In genomic region chr19:41915248-41916032, GRCh38 we compare ENCODE assay signal across 35 cellular contexts. TPM values are rescaled to one million over a fixed set of nuclear protein-coding genes. Genes with fewer than 3 reads are reported as not detected.
DNase-seq lines count a peak whose midpoint lies in the region; ATAC-seq, FAIRE-seq and TF ChIP-seq lines count a peak whose summit lies in the region.
"Had no signal": no experiment of that assay in that cellular context is flagged by ENCODE, and none has a peak within 500 bp of the region (broad histone marks: within the 10 kb centered on the region; RNA-seq: fewer than 3 reads in every experiment).

No MANE protein-coding gene starts in this region.

- no peak for DNase-seq in A549 (ENCODE audit: low read depth in 1 of 2, low spot score in 1 of 2)
- no peak for DNase-seq in CD8-positive, alpha-beta memory T cell
- DNase-seq in SK-N-MC (ENCODE audit: low read depth, low spot score), result no peak
- no peak for DNase-seq in iPS-NIHi7 (ENCODE audit: extremely low spot score)
- DNase-seq in stimulated activated CD4-positive, alpha-beta T cell treated with anti-CD3 and anti-CD28 coated beads, Interleukin-4, amount 100 ng/mL, for 24 hours, result no peak
- no peak for DNase-seq in activated naive CD4-positive, alpha-beta T cell treated with anti-CD3 and anti-CD28 coated beads, Interleukin-2, amount 10 ng/mL, durations not matched to agents 7 days and 5 days
- DNase-seq in occipital lobe (lab: John Stamatoyannopoulos, UW), result no peak
- DNase-seq: activated CD4-positive, alpha-beta memory T cell treated with anti-CD3 and anti-CD28 coated beads, Interleukin-2, amount 10 ng/mL, durations not matched to agents 7 days and 5 days; activated CD4-positive, CD25-positive, alpha-beta regulatory T cell treated with anti-CD3 and anti-CD28 coated beads, Interleukin-2, amount 50 U/mL, for 72 hours; anterior cingulate cortex; EL; endodermal cell; foreskin melanocyte; hippocampal formation; KBM-7; NCI-H1417; NCI-H2029 treated with DMSO at 0.1 percent for 48 hours; NCI-H345; NCI-H774; psoas muscle; SJCRH30; stimulated activated naive CD8-positive, alpha-beta T cell treated with anti-CD3 and anti-CD28 coated beads, Interleukin-15, Interleukin-2, amounts not matched to agents 100 U/mL and 50 U/mL, for 24 hours had no signal

- no peaks in the 10 kb centered on the region for H3K9me3 Mint-ChIP-seq in CD8-positive, alpha-beta memory T cell
- H3K9me3 Mint-ChIP-seq in activated naive CD4-positive, alpha-beta T cell treated with anti-CD3 and anti-CD28 coated beads, Interleukin-2, amount 10 ng/mL, durations not matched to agents 7 days and 5 days, result no peaks in the 10 kb centered on the region
- H3K9me3 Mint-ChIP-seq: activated CD4-positive, alpha-beta memory T cell treated with anti-CD3 and anti-CD28 coated beads, Interleukin-2, amount 10 ng/mL, durations not matched to agents 7 days and 5 days; endodermal cell; T-cell had no signal

- H3K36me3 ChIP-seq in CD8-positive, alpha-beta memory T cell (ENCODE audit: insufficient read depth, low read length), result no peaks in the 10 kb centered on the region
- H3K36me3 ChIP-seq in SK-N-MC (ENCODE audit: insufficient read depth, low read length), result no peaks in the 10 kb centered on the region
- H3K36me3 ChIP-seq in iPS-15b (ENCODE audit: control insufficient read depth, insufficient read depth, low read length), result no peaks in the 10 kb centered on the region
- H3K36me3 ChIP-seq: cardiac muscle cell, esophagus muscularis mucosa, left lung, SJCRH30, thoracic aorta, vagina had no signal

- no peak for TF ChIP-seq EP300 in A549 (IDR thresholded peaks at IDR 0.05)

- H3K27ac ChIP-seq in A549, result peak overlapping the region in 1 of 2 experiments; percentile 25; a peak in 2 of 6 replicates
- no peak overlapping the region for H3K27ac ChIP-seq in CD8-positive, alpha-beta memory T cell (ENCODE audit: low read depth, low read length)
- H3K27ac ChIP-seq in SK-N-MC, result no peak overlapping the region
- H3K27ac ChIP-seq: cardiac muscle cell, esophagus muscularis mucosa, left lung, psoas muscle, SJCRH30, thoracic aorta, vagina had no signal

- POLR2A ChIA-PET in A549 (lab: Yijun Ruan, JAX), result no interaction called here
- POLR2A ChIA-PET in CD8-positive, alpha-beta memory T cell (lab: Charles Lee), result interaction anchor here (0.6 kb wide), 1 partner anchor 42 kb away, joined by 4 read pairs; no protein-coding TSS in a partner anchor

- no peak overlapping the region for H3K4me3 Mint-ChIP-seq in CD8-positive, alpha-beta memory T cell
- no peak overlapping the region for H3K4me3 Mint-ChIP-seq in activated naive CD4-positive, alpha-beta T cell treated with anti-CD3 and anti-CD28 coated beads, Interleukin-2, amount 10 ng/mL, durations not matched to agents 7 days and 5 days
- H3K4me3 Mint-ChIP-seq: activated CD4-positive, alpha-beta memory T cell treated with anti-CD3 and anti-CD28 coated beads, Interleukin-2, amount 10 ng/mL, durations not matched to agents 7 days and 5 days; activated naive CD8-positive, alpha-beta T cell; endodermal cell; T-cell had no signal

- peaks cover 36% of the 10 kb centered on the region for H3K27me3 ChIP-seq in CD8-positive, alpha-beta memory T cell (ENCODE audit: insufficient read depth, low read length, poor library complexity, severe bottlenecking)
- H3K27me3 ChIP-seq in iPS-15b (ENCODE audit: control insufficient read depth, insufficient read depth, low read length), result peaks cover 97% of the 10 kb centered on the region

- H3K27me3 Mint-ChIP-seq in CD8-positive, alpha-beta memory T cell, result peaks cover 8 to 19% of the 10 kb centered on the region in 2 donors
- no peaks in the 10 kb centered on the region for H3K27me3 Mint-ChIP-seq in activated naive CD4-positive, alpha-beta T cell treated with anti-CD3 and anti-CD28 coated beads, Interleukin-2, amount 10 ng/mL, durations not matched to agents 7 days and 5 days
- H3K27me3 Mint-ChIP-seq: activated naive CD8-positive, alpha-beta T cell had no signal

- no peak for FAIRE-seq in A549 (lab: Jason Lieb, UNC)
- FAIRE-seq: islet of Langerhans, RCC 7860 had no signal

- WGBS in A549 (ENCODE audit: missing lambda C conversion rate), result 44% methylated on average over 36 of the region's 36 CpGs

- peak overlapping the region; percentile 85 for H3K4me2 ChIP-seq in A549

- H3K4me3 ChIP-seq in A549 (peak overlapping the region; percentile 34), SK-N-MC (peak overlapping the region; percentile 54), iPS-15b (ENCODE audit: low read depth, low read length) (peak overlapping the region; percentile 43)
- peak overlapping the region; percentile 25 for H3K4me3 ChIP-seq in CD8-positive, alpha-beta memory T cell (ENCODE audit: low read length)
- H3K4me3 ChIP-seq: cardiac muscle cell, esophagus muscularis mucosa, left lung, psoas muscle, SJCRH30, thoracic aorta, vagina had no signal

- no peak overlapping the region for H3K9ac ChIP-seq in SK-N-MC (ENCODE audit: insufficient read length)
- no peak overlapping the region for H3K9ac ChIP-seq in iPS-15b (ENCODE audit: low read depth, low read length)

- peaks cover 29 to 40% (median 33%) of the 10 kb centered on the region in 3 donors for H3K4me1 Mint-ChIP-seq in CD8-positive, alpha-beta memory T cell
- peaks cover 8% of the 10 kb centered on the region for H3K4me1 Mint-ChIP-seq in activated naive CD4-positive, alpha-beta T cell treated with anti-CD3 and anti-CD28 coated beads, Interleukin-2, amount 10 ng/mL, durations not matched to agents 7 days and 5 days
- H3K4me1 Mint-ChIP-seq: endodermal cell had no signal

- no peaks in the 10 kb centered on the region for H3K36me3 Mint-ChIP-seq in CD8-positive, alpha-beta memory T cell
- peaks cover 12% of the 10 kb centered on the region for H3K36me3 Mint-ChIP-seq in activated naive CD4-positive, alpha-beta T cell treated with anti-CD3 and anti-CD28 coated beads, Interleukin-2, amount 10 ng/mL, durations not matched to agents 7 days and 5 days
- H3K36me3 Mint-ChIP-seq: activated naive CD8-positive, alpha-beta T cell; T-cell had no signal

- H3K9me3 ChIP-seq in A549 (no peaks in the 10 kb centered on the region), SK-N-MC (ENCODE audit: low read depth, low read length) (no peaks in the 10 kb centered on the region), iPS-15b (ENCODE audit: control insufficient read depth, insufficient read depth, low read length) (no peaks in the 10 kb centered on the region)
- no peaks in the 10 kb centered on the region for H3K9me3 ChIP-seq in CD8-positive, alpha-beta memory T cell (ENCODE audit: low read length)
- H3K9me3 ChIP-seq: esophagus muscularis mucosa, left lung, psoas muscle, SJCRH30, thoracic aorta, vagina had no signal

- CTCF ChIA-PET in A549 (lab: Yijun Ruan, JAX), result no interaction called here
- CTCF ChIA-PET in CD8-positive, alpha-beta memory T cell (lab: Charles Lee), result no interaction called here
- CTCF ChIA-PET in activated naive CD4-positive, alpha-beta T cell treated with anti-CD3 and anti-CD28 coated beads, Interleukin-2, amount 10 ng/mL, durations not matched to agents 7 days and 5 days (lab: Charles Lee), result no interaction called here

- no peak for TF ChIP-seq CTCF in A549 (IDR thresholded peaks at IDR 0.05)

- TF ChIP-seq RAD21 in A549 (conservative IDR thresholded peaks at IDR 0.05 in 1 of 2, IDR thresholded peaks at IDR 0.05 in 1 of 2), result no peak

- no peak for TF ChIP-seq POLR2A in A549 (IDR thresholded peaks at IDR 0.05; ENCODE audit: low read length)

- no peak for ATAC-seq in A549
- ATAC-seq: left lung; psoas muscle; stimulated activated naive CD8-positive, alpha-beta T cell treated with anti-CD3 and anti-CD28 coated beads, Interleukin-15, Interleukin-2, amounts not matched to agents 100 U/mL and 50 U/mL, for 24 hours had no signal

- H3K4me1 ChIP-seq in A549 (peaks cover 17% of the 10 kb centered on the region), iPS-15b (ENCODE audit: control insufficient read depth, insufficient read depth, low read length) (no peaks in the 10 kb centered on the region)
- peaks cover 54% of the 10 kb centered on the region for H3K4me1 ChIP-seq in CD8-positive, alpha-beta memory T cell (ENCODE audit: insufficient read depth, low read length)
- H3K4me1 ChIP-seq: psoas muscle, SJCRH30 had no signal

- no peak overlapping the region for H3K27ac Mint-ChIP-seq in CD8-positive, alpha-beta memory T cell
- H3K27ac Mint-ChIP-seq in activated naive CD4-positive, alpha-beta T cell treated with anti-CD3 and anti-CD28 coated beads, Interleukin-2, amount 10 ng/mL, durations not matched to agents 7 days and 5 days, result no peak overlapping the region
- H3K27ac Mint-ChIP-seq: activated CD4-positive, alpha-beta memory T cell treated with anti-CD3 and anti-CD28 coated beads, Interleukin-2, amount 10 ng/mL, durations not matched to agents 7 days and 5 days; activated naive CD8-positive, alpha-beta T cell; endodermal cell; T-cell had no signal

RNA-seq across cellular contexts. Expression of gene ERFL, which starts 12.8 kb away (rescaled TPM):
- polyA plus RNA-seq in A549 (2011; rRNA removed) (0.19 and 0.21 TPM in 2 replicates), A549 (2017; fragmentation: RNase III; extraction: RNeasy Plus Mini Kit Qiagen cat#74134 plus additional on column Dnase treatment) (0.10 to 0.20 TPM (median 0.15 TPM) in 3 replicates)
- 0.07 and 0.08 TPM in 2 replicates for polyA plus RNA-seq in A549 (2012; cell fraction: cytosol; rRNA removed)
- 0.50 and 0.82 TPM in 2 replicates for polyA plus RNA-seq in A549 (2012; cell fraction: nucleus; rRNA removed)
- polyA minus RNA-seq in A549 (2011; rRNA and poly(A)+ RNA removed), result 0.17 TPM in 1 of 2 replicates, not detected in the other
- 1 to 10 TPM; 1.3 to 1.4 TPM for total RNA-seq in CD8-positive, alpha-beta memory T cell
- polyA plus RNA-seq in CD8-positive, alpha-beta memory T cell, result not detected
- total RNA-seq in occipital lobe, result not detected
- total RNA-seq: H4, psoas muscle, SJCRH30, skeletal muscle tissue had no signal
- polyA plus RNA-seq: AG04450 had no signal

RNA-seq across cellular contexts. Expression of gene ARHGEF1, which starts 32.5 kb away (rescaled TPM):
- polyA plus RNA-seq in A549 (2011; rRNA removed) (34.5 and 38.0 TPM in 2 replicates), A549 (2017; fragmentation: RNase III; extraction: RNeasy Plus Mini Kit Qiagen cat#74134 plus additional on column Dnase treatment) (71.5 to 92.9 TPM (median 84.2 TPM) in 3 replicates)
- polyA plus RNA-seq in A549 (2012; cell fraction: cytosol; rRNA removed), result 113 and 132 TPM in 2 replicates
- 335 and 389 TPM in 2 replicates for polyA plus RNA-seq in A549 (2012; cell fraction: nucleus; rRNA removed)
- polyA minus RNA-seq in A549 (2011; rRNA and poly(A)+ RNA removed), result 33.2 and 39.9 TPM in 2 replicates
- 100 to 1,000 TPM; 295 to 312 TPM for total RNA-seq in CD8-positive, alpha-beta memory T cell
- polyA plus RNA-seq in CD8-positive, alpha-beta memory T cell, result 350 TPM
- total RNA-seq in occipital lobe, result 8.7 TPM

RNA-seq across cellular contexts. Expression of gene CD79A, which starts 38.4 kb away (rescaled TPM):
- polyA plus RNA-seq in A549 (2011; rRNA removed), result 0.52 and 0.57 TPM in 2 replicates
- 0.53 and 0.65 TPM in 2 replicates for polyA plus RNA-seq in A549 (2012; cell fraction: cytosol; rRNA removed)
- 0.67 and 0.77 TPM in 2 replicates for polyA plus RNA-seq in A549 (2012; cell fraction: nucleus; rRNA removed)
- 0.29 to 0.54 TPM (median 0.29 TPM) in 3 replicates for polyA plus RNA-seq in A549 (2017; fragmentation: RNase III; extraction: RNeasy Plus Mini Kit Qiagen cat#74134 plus additional on column Dnase treatment)
- polyA minus RNA-seq in A549 (2011; rRNA and poly(A)+ RNA removed), result 0.41 and 0.58 TPM in 2 replicates
- total RNA-seq in CD8-positive, alpha-beta memory T cell, result 1 to 10 TPM; 1.3 to 2.2 TPM
- polyA plus RNA-seq in CD8-positive, alpha-beta memory T cell, result 9.4 TPM
- not detected for total RNA-seq in occipital lobe
- total RNA-seq: cardiac muscle cell, endodermal cell, H4, thoracic aorta, vagina had no signal

RNA-seq across cellular contexts. Expression of gene RABAC1, which starts 43.7 kb away (rescaled TPM):
- polyA plus RNA-seq in A549 (2011; rRNA removed) (117 and 137 TPM in 2 replicates), A549 (2017; fragmentation: RNase III; extraction: RNeasy Plus Mini Kit Qiagen cat#74134 plus additional on column Dnase treatment) (199 to 247 TPM (median 246 TPM) in 3 replicates)
- 315 and 361 TPM in 2 replicates for polyA plus RNA-seq in A549 (2012; cell fraction: cytosol; rRNA removed)
- 405 and 426 TPM in 2 replicates for polyA plus RNA-seq in A549 (2012; cell fraction: nucleus; rRNA removed)
- 73.2 and 77.6 TPM in 2 replicates for polyA minus RNA-seq in A549 (2011; rRNA and poly(A)+ RNA removed)
- total RNA-seq in CD8-positive, alpha-beta memory T cell, result 10 to 100 TPM; 74.7 to 83.3 TPM
- polyA plus RNA-seq in CD8-positive, alpha-beta memory T cell, result 220 TPM
- total RNA-seq in occipital lobe, result 69.3 TPM

RNA-seq across cellular contexts. Expression of gene RPS19, which starts 55.4 kb away (rescaled TPM):
- polyA plus RNA-seq in A549 (2011; rRNA removed) (2,749 and 3,564 TPM in 2 replicates), A549 (2017; fragmentation: RNase III; extraction: RNeasy Plus Mini Kit Qiagen cat#74134 plus additional on column Dnase treatment) (7,778 to 7,989 TPM (median 7,924 TPM) in 3 replicates)
- polyA plus RNA-seq in A549 (2012; cell fraction: cytosol; rRNA removed), result 3,114 and 3,796 TPM in 2 replicates
- 3,748 and 4,898 TPM in 2 replicates for polyA plus RNA-seq in A549 (2012; cell fraction: nucleus; rRNA removed)
- polyA minus RNA-seq in A549 (2011; rRNA and poly(A)+ RNA removed), result 2,997 and 3,081 TPM in 2 replicates
- total RNA-seq in CD8-positive, alpha-beta memory T cell, result 1,000 to 10,000 TPM; 3,036 to 3,142 TPM
- 6,195 TPM for polyA plus RNA-seq in CD8-positive, alpha-beta memory T cell
- 405 TPM for total RNA-seq in occipital lobe

Comparison
In these comparisons a context has a peak if more than half of its experiments do, and no peak if none do; other contexts are left out.
1. RNA of gene ARHGEF1, which starts 32.5 kb away (total RNA-seq): 295 to 312 TPM in CD8-positive, alpha-beta memory T cell; 8.7 TPM in occipital lobe (single experiment); every median in the first group is over 10 times any median in the second.
2. Peak in every context shown above with its lines, with median percentiles within 50 percentile points of each other: H3K4me3 ChIP-seq.